ENCODE assay signal across 1 cellular context in genomic region chr1:32464716-32465540, GRCh38.
TF ChIP-seq lines count a peak whose summit lies in the region.

Gene ZBTB8B (plus strand): TSS chr1:32465072. CDS start chr1:32470625, 5,553 bp downstream.

TF ChIP-seq in HepG2, 621 proteins besides CTCF, POLR2A, EP300 and RAD21 (continued from another document and continues in another):
- TF ChIP-seq MXD3 (CRISPR knock-in tag; IDR thresholded peaks at IDR 0.05) (0 out of 2 replicates have a peak, but pooled peaks have one; percentile 58), ETV6 (CRISPR knock-in tag; conservative IDR thresholded peaks at IDR 0.05) (no peak), PATZ1 (CRISPR knock-in tag; IDR thresholded peaks at IDR 0.05) (no peak), NR1H2 (CRISPR knock-in tag; IDR thresholded peaks at IDR 0.05; ENCODE audit: borderline replicate concordance, low read depth) (no peak), XBP1 (CRISPR knock-in tag; IDR thresholded peaks at IDR 0.05) (no peak), ZFX (CRISPR knock-in tag; IDR thresholded peaks at IDR 0.05; ENCODE audit: low read depth) (no peak), CENPT (CRISPR knock-in tag; IDR thresholded peaks at IDR 0.05; ENCODE audit: low read depth) (no peak), ELF1 (CRISPR knock-in tag; IDR thresholded peaks at IDR 0.05) (no peak), ZGPAT (CRISPR knock-in tag; IDR thresholded peaks at IDR 0.05) (no peak), NAIF1 (CRISPR knock-in tag; IDR thresholded peaks at IDR 0.05; ENCODE audit: borderline replicate concordance) (no peak), RFX3 (CRISPR knock-in tag; IDR thresholded peaks at IDR 0.05) (no peak), SNAI1 (CRISPR knock-in tag; IDR thresholded peaks at IDR 0.05; ENCODE audit: borderline replicate concordance) (no peak), ZNF121 (CRISPR knock-in tag; IDR thresholded peaks at IDR 0.05) (no peak), THAP9 (CRISPR knock-in tag; IDR thresholded peaks at IDR 0.05; ENCODE audit: borderline replicate concordance) (no peak), HDAC2 (CRISPR knock-in tag; IDR thresholded peaks at IDR 0.05) (no peak), ZNF143 (CRISPR knock-in tag; IDR thresholded peaks at IDR 0.05) (peak; percentile 84), ZNF512B (CRISPR knock-in tag; IDR thresholded peaks at IDR 0.05; ENCODE audit: borderline replicate concordance) (no peak), NFIB (CRISPR knock-in tag; IDR thresholded peaks at IDR 0.05; ENCODE audit: borderline replicate concordance) (no peak), SOX5 (CRISPR knock-in tag; IDR thresholded peaks at IDR 0.05; ENCODE audit: borderline replicate concordance) (no peak), ZBTB8A (CRISPR knock-in tag; IDR thresholded peaks at IDR 0.05; ENCODE audit: borderline replicate concordance, low read depth) (no peak), HOXA3 (CRISPR knock-in tag; IDR thresholded peaks at IDR 0.05) (0 out of 2 replicates have a peak, but pooled peaks have one; percentile 10), NRL (CRISPR knock-in tag; IDR thresholded peaks at IDR 0.05; ENCODE audit: borderline replicate concordance) (peak; percentile 55; the same call in 1 of the 2 replicates), HNF4G (IDR thresholded peaks at IDR 0.05; ENCODE audit: borderline replicate concordance, low read depth, low read length) (no peak), HNF4G (CRISPR knock-in tag; IDR thresholded peaks at IDR 0.05; ENCODE audit: borderline replicate concordance, low read depth) (no peak), HNF4A (CRISPR knock-in tag; IDR thresholded peaks at IDR 0.05) (no peak), BATF2 (CRISPR knock-in tag; IDR thresholded peaks at IDR 0.05) (no peak), GTF3A (CRISPR knock-in tag; conservative IDR thresholded peaks at IDR 0.05) (no peak), ESRRA (CRISPR knock-in tag; IDR thresholded peaks at IDR 0.05; ENCODE audit: low read depth) (no peak), CAMTA2 (CRISPR knock-in tag; IDR thresholded peaks at IDR 0.05; ENCODE audit: borderline replicate concordance) (0 out of 2 replicates have a peak, but pooled peaks have one; percentile 46), PAXIP1 (CRISPR knock-in tag; conservative IDR thresholded peaks at IDR 0.05) (no peak), HNRNPLL (IDR thresholded peaks at IDR 0.05; ENCODE audit: low read depth, low read length, poor library complexity, severe bottlenecking) (no peak), ZBTB37 (CRISPR knock-in tag; IDR thresholded peaks at IDR 0.05) (no peak), ZC3H4 (CRISPR knock-in tag; IDR thresholded peaks at IDR 0.05; ENCODE audit: borderline replicate concordance) (no peak)
- TF ChIP-seq, protein P1, sequence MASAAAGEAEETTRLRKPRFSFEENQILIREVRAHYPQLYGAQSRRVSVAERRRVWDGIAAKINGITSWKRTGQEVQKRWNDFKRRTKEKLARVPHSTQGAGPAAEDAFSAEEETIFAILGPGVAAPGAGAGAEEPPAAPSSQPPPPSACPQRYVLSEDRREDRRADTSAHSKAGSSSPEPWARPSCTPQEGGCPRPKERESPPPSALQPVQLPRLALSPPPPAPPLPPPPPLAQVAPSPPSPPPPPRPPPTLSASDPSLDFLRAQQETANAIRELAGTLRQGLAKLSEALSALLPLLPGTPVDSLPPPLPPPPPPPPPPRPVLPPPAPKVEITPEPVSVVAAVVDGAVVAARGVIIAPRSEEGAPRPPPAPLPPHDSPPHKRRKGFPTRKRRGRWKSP (CRISPR knock-in tag; IDR thresholded peaks at IDR 0.05): no peak
- TF ChIP-seq, protein P2, sequence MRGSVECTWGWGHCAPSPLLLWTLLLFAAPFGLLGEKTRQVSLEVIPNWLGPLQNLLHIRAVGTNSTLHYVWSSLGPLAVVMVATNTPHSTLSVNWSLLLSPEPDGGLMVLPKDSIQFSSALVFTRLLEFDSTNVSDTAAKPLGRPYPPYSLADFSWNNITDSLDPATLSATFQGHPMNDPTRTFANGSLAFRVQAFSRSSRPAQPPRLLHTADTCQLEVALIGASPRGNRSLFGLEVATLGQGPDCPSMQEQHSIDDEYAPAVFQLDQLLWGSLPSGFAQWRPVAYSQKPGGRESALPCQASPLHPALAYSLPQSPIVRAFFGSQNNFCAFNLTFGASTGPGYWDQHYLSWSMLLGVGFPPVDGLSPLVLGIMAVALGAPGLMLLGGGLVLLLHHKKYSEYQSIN (CRISPR knock-in tag; IDR thresholded peaks at IDR 0.05; ENCODE audit: borderline replicate concordance): no peak
- TF ChIP-seq, protein P3, sequence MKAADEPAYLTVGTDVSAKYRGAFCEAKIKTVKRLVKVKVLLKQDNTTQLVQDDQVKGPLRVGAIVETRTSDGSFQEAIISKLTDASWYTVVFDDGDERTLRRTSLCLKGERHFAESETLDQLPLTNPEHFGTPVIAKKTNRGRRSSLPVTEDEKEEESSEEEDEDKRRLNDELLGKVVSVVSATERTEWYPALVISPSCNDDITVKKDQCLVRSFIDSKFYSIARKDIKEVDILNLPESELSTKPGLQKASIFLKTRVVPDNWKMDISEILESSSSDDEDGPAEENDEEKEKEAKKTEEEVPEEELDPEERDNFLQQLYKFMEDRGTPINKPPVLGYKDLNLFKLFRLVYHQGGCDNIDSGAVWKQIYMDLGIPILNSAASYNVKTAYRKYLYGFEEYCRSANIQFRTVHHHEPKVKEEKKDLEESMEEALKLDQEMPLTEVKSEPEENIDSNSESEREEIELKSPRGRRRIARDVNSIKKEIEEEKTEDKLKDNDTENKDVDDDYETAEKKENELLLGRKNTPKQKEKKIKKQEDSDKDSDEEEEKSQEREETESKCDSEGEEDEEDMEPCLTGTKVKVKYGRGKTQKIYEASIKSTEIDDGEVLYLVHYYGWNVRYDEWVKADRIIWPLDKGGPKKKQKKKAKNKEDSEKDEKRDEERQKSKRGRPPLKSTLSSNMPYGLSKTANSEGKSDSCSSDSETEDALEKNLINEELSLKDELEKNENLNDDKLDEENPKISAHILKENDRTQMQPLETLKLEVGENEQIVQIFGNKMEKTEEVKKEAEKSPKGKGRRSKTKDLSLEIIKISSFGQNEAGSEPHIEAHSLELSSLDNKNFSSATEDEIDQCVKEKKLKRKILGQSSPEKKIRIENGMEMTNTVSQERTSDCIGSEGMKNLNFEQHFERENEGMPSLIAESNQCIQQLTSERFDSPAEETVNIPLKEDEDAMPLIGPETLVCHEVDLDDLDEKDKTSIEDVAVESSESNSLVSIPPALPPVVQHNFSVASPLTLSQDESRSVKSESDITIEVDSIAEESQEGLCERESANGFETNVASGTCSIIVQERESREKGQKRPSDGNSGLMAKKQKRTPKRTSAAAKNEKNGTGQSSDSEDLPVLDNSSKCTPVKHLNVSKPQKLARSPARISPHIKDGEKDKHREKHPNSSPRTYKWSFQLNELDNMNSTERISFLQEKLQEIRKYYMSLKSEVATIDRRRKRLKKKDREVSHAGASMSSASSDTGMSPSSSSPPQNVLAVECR (CRISPR knock-in tag; IDR thresholded peaks at IDR 0.05; ENCODE audit: borderline replicate concordance): peak; percentile 64
